ENCODE assay signal across 23 cellular contexts in genomic region chr4:99628040-99628439, GRCh38. TPM values are rescaled to one million over a fixed set of nuclear protein-coding genes. Genes with fewer than 3 reads are reported as not detected.
A peak's percentile ranks its signal among the peaks of the same experiment; 100 is the strongest.
DNase-seq lines count a peak whose midpoint lies in the region; ATAC-seq and TF ChIP-seq lines count a peak whose summit lies in the region.
"Had no signal": no experiment of that assay in that cellular context is flagged by ENCODE, and none has a peak within 500 bp of the region (broad histone marks: within the 10 kb centered on the region; RNA-seq: fewer than 3 reads in every experiment).

No MANE protein-coding gene starts in this region.

- intact Hi-C loops in Right ventricle myocardium inferior (cut with DNase I) (no loop called here), cardiac septum (cut with DNase I) (no loop called here), heart right ventricle (cut with DNase I) (loop anchor here in 1 of 10 donors (10.0 kb wide), 1 partner anchor 177 kb away; no protein-coding TSS in a partner anchor), left colon (cut with DNase I, micrococcal nuclease) (no loop called here)

- TF ChIP-seq CTCF in heart right ventricle (IDR thresholded peaks at IDR 0.05): no peak

- no peak overlapping the region for H3K4me3 ChIP-seq in heart right ventricle
- H3K4me3 ChIP-seq: A549; BLaER1 treated with 17β-estradiol and CSF1 and Interleukin-3, amounts not matched to agents 10 nM and 100 nM; GM12878; HAP-1 had no signal

- H3K4me1 ChIP-seq in heart right ventricle: no peaks in the 10 kb centered on the region
- H3K4me1 ChIP-seq: BE2C, HAP-1 had no signal

- no peak for DNase-seq in Right ventricle myocardium inferior (ENCODE audit: missing footprints)
- DNase-seq in cardiac septum (ENCODE audit: low spot score): no peak
- DNase-seq in heart right ventricle: no peak
- peak; percentile 22 for DNase-seq in myocyte (ENCODE audit: low read depth)
- no peak for DNase-seq in left colon
- no peak for DNase-seq in NK-92 (lab: John Stamatoyannopoulos, UW; ENCODE audit: unreplicated experiment)
- DNase-seq: ACHN; AML-193; BE2C; CD4-positive, alpha-beta T cell; CD8-positive, alpha-beta memory T cell; DMS 273 treated with DMSO at 0.1 percent for 48 hours; DMS79; EL; GDM1; GOT3; HFFc6 had no signal

- H3K9me3 ChIP-seq in heart right ventricle: peaks cover 0 to 10% (median 0%) of the 10 kb centered on the region in 11 donors
- H3K9me3 ChIP-seq: A549; BE2C; BLaER1 treated with 17β-estradiol and CSF1 and Interleukin-3, amounts not matched to agents 10 nM and 100 nM; HAP-1 had no signal

- H3K27ac ChIP-seq in heart right ventricle: peak overlapping the region in 1 of 10 donors; percentile 11
- H3K27ac ChIP-seq: 22Rv1; A549; BLaER1 treated with 17β-estradiol and CSF1 and Interleukin-3, amounts not matched to agents 10 nM and 100 nM had no signal

- no peaks in the 10 kb centered on the region for H3K36me3 ChIP-seq in heart right ventricle
- H3K36me3 ChIP-seq: BE2C; BLaER1 treated with 17β-estradiol and CSF1 and Interleukin-3, amounts not matched to agents 10 nM and 100 nM; HAP-1 had no signal

- ATAC-seq in Right ventricle myocardium inferior (peak; percentile 74), heart right ventricle (peak in 6 of 8 donors; percentile 38 to 88 (median 60)), left colon (no peak)
- ATAC-seq: A549, GM12878 had no signal

- 13 to 35% methylated on average over 1 of the region's 1 CpG for WGBS in heart right ventricle, 2 donors

- H3K27me3 ChIP-seq in heart right ventricle: no peaks in the 10 kb centered on the region
- H3K27me3 ChIP-seq: BLaER1 treated with 17β-estradiol and CSF1 and Interleukin-3, amounts not matched to agents 10 nM and 100 nM had no signal

RNA-seq across cellular contexts. Expression of gene C4orf54, which starts 29.6 kb away (rescaled TPM):
- total RNA-seq in Right ventricle myocardium inferior (6.4 TPM), cardiac septum (1.3 TPM), heart right ventricle (1 to 10 TPM in 8 of 10 donors, under 1 TPM in 2; 0.68 to 9.3 (median 1.6) TPM), myocyte (2.7 and 8.5 TPM in 2 replicates), left colon (under 1 TPM in 1 of 2 donors, not detected in 1; 0.08 TPM)
- 10 to 100 TPM in 1 of 2 donors, under 1 TPM in 1; 0.80 to 14.4 TPM for polyA plus RNA-seq in heart right ventricle
- 0.69 TPM for polyA plus RNA-seq in myocyte (2012)
- total RNA-seq: CD4-positive, alpha-beta T cell; CD8-positive, alpha-beta memory T cell; GM12878 had no signal
- polyA plus RNA-seq: A549; CD14-positive monocyte; CD8-positive, alpha-beta memory T cell had no signal

RNA-seq across cellular contexts. Expression of gene MTTP, which starts 53.4 kb away (rescaled TPM):
- 3.9 TPM for total RNA-seq in Right ventricle myocardium inferior
- 2.0 TPM for total RNA-seq in cardiac septum
- total RNA-seq in heart right ventricle: 1 to 10 TPM; 1.5 to 5.9 (median 3.6) TPM
- polyA plus RNA-seq in heart right ventricle: 1 to 10 TPM in 1 of 2 donors, under 1 TPM in 1; 0.23 to 1.3 TPM
- total RNA-seq in myocyte: 0.10 and 0.80 TPM in 2 replicates
- 0.09 TPM for polyA plus RNA-seq in myocyte (2012)
- total RNA-seq in left colon: 1 to 10 TPM in 1 of 2 donors, not detected in 1; 1.6 TPM
- total RNA-seq: CD4-positive, alpha-beta T cell; CD8-positive, alpha-beta memory T cell; HFFc6 had no signal
- polyA plus RNA-seq: CD14-positive monocyte; CD8-positive, alpha-beta memory T cell had no signal
